8 cellular contexts compared by ENCODE assay signal in genomic region chr10:118342638-118343020, GRCh38. TPM values are rescaled to one million over a fixed set of nuclear protein-coding genes. Genes with fewer than 3 reads are reported as not detected.
DNase-seq lines count a peak whose midpoint lies in the region; ATAC-seq and TF ChIP-seq lines count a peak whose summit lies in the region.

No MANE protein-coding gene starts in this region.

- intact Hi-C loops in posterior vena cava (cut with DNase I): no loop called here

- no peaks in the 10 kb centered on the region for H3K27me3 ChIP-seq in iPS DF 6.9 (ENCODE audit: control insufficient read depth, insufficient read depth, low read length)

- H3K4me3 ChIP-seq in WI38 (ENCODE audit: low read depth, low read length) (peak overlapping the region; percentile 97), iPS DF 6.9 (ENCODE audit: low read length) (peak overlapping the region; percentile 24; the same call in 1 of the 2 replicates)

- peaks cover 16% of the 10 kb centered on the region for H3K4me1 Mint-ChIP-seq in stimulated activated naive CD8-positive, alpha-beta T cell treated with anti-CD3 and anti-CD28 coated beads, Interleukin-15, amount 100 ng/mL, for 72 hours

- no peaks in the 10 kb centered on the region for H3K36me3 ChIP-seq in iPS DF 6.9 (ENCODE audit: control insufficient read depth, insufficient read depth, low read length)

- no peaks in the 10 kb centered on the region for H3K27me3 Mint-ChIP-seq in stimulated activated naive CD8-positive, alpha-beta T cell treated with anti-CD3 and anti-CD28 coated beads, Interleukin-15, amount 100 ng/mL, for 72 hours

- peak overlapping the region; percentile 84 to 95 for H3K4me3 Mint-ChIP-seq in stimulated activated naive CD8-positive, alpha-beta T cell treated with anti-CD3 and anti-CD28 coated beads, Interleukin-15, amount 100 ng/mL, for 72 hours

- DNase-seq in DMS114 treated with DMSO at 0.1 percent for 48 hours (lab: John Stamatoyannopoulos, UW; ENCODE audit: unreplicated experiment): peak; percentile 30
- DNase-seq in HCEC 1CT: peak; percentile 10
- DNase-seq in iPS DF 6.9 (ENCODE audit: low read depth, low spot score): no peak
- no peak for DNase-seq in stimulated activated naive CD8-positive, alpha-beta T cell treated with anti-CD3 and anti-CD28 coated beads, Interleukin-15, amount 100 ng/mL, for 72 hours
- DNase-seq in NCI-H1048 (lab: John Stamatoyannopoulos, UW): no peak
- DNase-seq in posterior vena cava (ENCODE audit: low spot score): no peak

- TF ChIP-seq CTCF in WI38 (IDR thresholded peaks at IDR 0.05; ENCODE audit: low read depth, low read length): no peak

- WGBS in iPS DF 6.9 (ENCODE audit: insufficient coverage, insufficient read length): 100% methylated on average over 1 of the region's 7 CpGs

- H3K4me1 ChIP-seq in iPS DF 6.9 (ENCODE audit: control insufficient read depth, insufficient read depth, low read length): no peaks in the 10 kb centered on the region

- no peaks in the 10 kb centered on the region; the same call in 1 of the 2 replicates for H3K9me3 ChIP-seq in iPS DF 6.9 (ENCODE audit: control insufficient read depth, insufficient read depth, low read length)

- no peak overlapping the region for H3K27ac ChIP-seq in iPS DF 6.9 (ENCODE audit: low read length)

- peak; percentile 2 for ATAC-seq in stimulated activated naive CD8-positive, alpha-beta T cell treated with anti-CD3 and anti-CD28 coated beads, Interleukin-15, amount 100 ng/mL, for 72 hours
- no peak for ATAC-seq in GM18870 (IDR thresholded peaks at IDR 0.05; ENCODE audit: unreplicated experiment)

- H3K9me3 Mint-ChIP-seq in stimulated activated naive CD8-positive, alpha-beta T cell treated with anti-CD3 and anti-CD28 coated beads, Interleukin-15, amount 100 ng/mL, for 72 hours: no peaks in the 10 kb centered on the region

- peak overlapping the region; percentile 95 to 98 for H3K27ac Mint-ChIP-seq in stimulated activated naive CD8-positive, alpha-beta T cell treated with anti-CD3 and anti-CD28 coated beads, Interleukin-15, amount 100 ng/mL, for 72 hours

RNA-seq across cellular contexts. Expression of gene FAM204A, which starts 0.5 kb away (rescaled TPM):
- 10 to 100 TPM; 73.6 to 82.6 TPM for total RNA-seq in posterior vena cava

Comparison
In these comparisons a context has a peak if more than half of its experiments do, and no peak if none do; other contexts are left out.
1. DNase-seq: peak in DMS114 treated with DMSO at 0.1 percent for 48 hours (single experiment) and HCEC 1CT (single experiment); none in iPS DF 6.9 (single experiment), stimulated activated naive CD8-positive, alpha-beta T cell treated with anti-CD3 and anti-CD28 coated beads, Interleukin-15, amount 100 ng/mL, for 72 hours (0 of 2), NCI-H1048 (single experiment) and posterior vena cava (single experiment).